ENCODE assay signal across 12 cellular contexts in the genomic region with DNA sequence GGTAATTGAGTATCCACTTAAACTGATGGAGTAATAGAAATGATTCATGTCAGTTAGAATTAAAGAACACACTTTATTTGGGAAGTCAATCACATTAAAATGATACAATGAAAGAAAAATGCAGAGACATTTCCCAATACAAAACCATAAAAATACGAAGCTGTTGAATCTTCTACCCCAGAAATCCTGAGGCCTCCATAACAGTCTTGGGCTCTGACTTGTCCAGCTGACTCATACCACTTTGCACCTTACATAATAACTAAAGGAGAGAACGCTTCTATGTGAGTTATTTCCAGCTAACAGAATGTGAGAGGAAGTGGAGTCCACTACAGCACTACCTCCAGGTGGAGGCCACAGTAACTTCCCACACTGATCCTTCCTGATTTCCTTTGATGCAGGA.
"Had no signal": no experiment of that assay in that cellular context is flagged by ENCODE, and none has a peak within 500 bp of the region (broad histone marks: within the 10 kb centered on the region; RNA-seq: fewer than 3 reads in every experiment).

No MANE protein-coding gene starts in this region.

- DNase-seq: activated naive CD4-positive, alpha-beta T cell treated with anti-CD3 and anti-CD28 coated beads, Interleukin-2, amount 50 U/mL, for 16 hours; adrenal gland; effector memory CD8-positive, alpha-beta T cell; erythroblast; hypothalamus; left cardiac atrium; sigmoid colon; stimulated activated CD4-positive, alpha-beta T cell treated with anti-CD3 and anti-CD28 coated beads, Interleukin-4, amount 100 ng/mL, for 1 hour; stimulated activated CD8-positive, alpha-beta memory T cell treated with anti-CD3 and anti-CD28 coated beads, Interleukin-4, amount 100 ng/mL, for 48 hours; stimulated activated naive CD8-positive, alpha-beta T cell treated with anti-CD3 and anti-CD28 coated beads, Interleukin-15, Interleukin-2, amounts not matched to agents 100 U/mL and 50 U/mL, for 24 hours; upper lobe of right lung had no signal

- H3K4me3 ChIP-seq: adrenal gland, sigmoid colon, upper lobe of right lung had no signal

- FAIRE-seq: TTC549 had no signal

- ATAC-seq: effector memory CD8-positive, alpha-beta T cell; left cardiac atrium; stimulated activated naive CD8-positive, alpha-beta T cell treated with anti-CD3 and anti-CD28 coated beads, Interleukin-15, Interleukin-2, amounts not matched to agents 100 U/mL and 50 U/mL, for 24 hours; upper lobe of right lung had no signal
